17 cellular contexts compared by ENCODE assay signal in genomic region chr16:81137012-81137335, GRCh38. TPM values are rescaled to one million over a fixed set of nuclear protein-coding genes. Genes with fewer than 3 reads are reported as not detected.
DNase-seq lines count a peak whose midpoint lies in the region; ATAC-seq and TF ChIP-seq lines count a peak whose summit lies in the region.
"Had no signal": no experiment of that assay in that cellular context is flagged by ENCODE, and none has a peak within 500 bp of the region (broad histone marks: within the 10 kb centered on the region; RNA-seq: fewer than 3 reads in every experiment).

No MANE protein-coding gene starts in this region.

- peak overlapping the region in 1 of 5 donors; percentile 26 for H3K9ac ChIP-seq in subcutaneous abdominal adipose tissue (ENCODE audit: low read length in 5 of 5)

- ATAC-seq in GM23338 (no peak), HG02852 (IDR thresholded peaks at IDR 0.05; ENCODE audit: unreplicated experiment) (no peak), HG03175 (IDR thresholded peaks at IDR 0.05; ENCODE audit: unreplicated experiment) (no peak), HG02970 (IDR thresholded peaks at IDR 0.05; ENCODE audit: low FRiP score, unreplicated experiment) (no peak)
- ATAC-seq: psoas muscle had no signal

- H3K4me1 Mint-ChIP-seq in GM23338 = peaks cover 15% of the 10 kb centered on the region
- peaks cover 19% of the 10 kb centered on the region for H3K4me1 Mint-ChIP-seq in brain

- H3K27ac Mint-ChIP-seq in GM23338 (no peak overlapping the region; the same call in 1 of the 2 replicates), brain (peak overlapping the region in 4 of 5 experiments; percentile 57 to 91 (median 78))
- H3K27ac Mint-ChIP-seq: CD4-positive, alpha-beta T cell had no signal

- H3K36me3 Mint-ChIP-seq in GM23338 (ENCODE audit: low read depth) (no peaks in the 10 kb centered on the region), brain (no peaks in the 10 kb centered on the region)

- no peaks in the 10 kb centered on the region for H3K36me3 ChIP-seq in GM23338 (ENCODE audit: insufficient read depth)
- H3K36me3 ChIP-seq in subcutaneous abdominal adipose tissue (ENCODE audit: control insufficient read depth in 5 of 5, insufficient read depth in 5 of 5, low read length in 5 of 5) = peaks cover 0 to 10% (median 8%) of the 10 kb centered on the region in 5 donors

- H3K4me3 ChIP-seq in GM23338 (no peak overlapping the region), subcutaneous abdominal adipose tissue (ENCODE audit: low read depth in 1 of 5, low read length in 5 of 5) (peak overlapping the region in 1 of 5 donors; percentile 29)
- H3K4me3 ChIP-seq: psoas muscle had no signal

- H3F3A ChIP-seq in GM23338 (replicated peaks; ENCODE audit: low read depth) = no peaks in the 10 kb centered on the region

- H2AFZ ChIP-seq in GM23338 = peak overlapping the region; percentile 86

- no peaks in the 10 kb centered on the region for H3K79me2 ChIP-seq in GM23338 (replicated peaks; ENCODE audit: insufficient read depth)

- no peaks in the 10 kb centered on the region for H3K9me3 ChIP-seq in subcutaneous abdominal adipose tissue (ENCODE audit: control insufficient read depth in 5 of 5, low read length in 5 of 5)
- H3K9me3 ChIP-seq: psoas muscle had no signal

- H3K4me1 ChIP-seq in GM23338 (ENCODE audit: insufficient read depth) (peaks cover 10% of the 10 kb centered on the region; the same call in 1 of the 2 replicates), subcutaneous abdominal adipose tissue (ENCODE audit: control insufficient read depth in 5 of 5, insufficient read depth in 5 of 5, low read length in 5 of 5) (peaks cover 5 to 38% (median 33%) of the 10 kb centered on the region in 5 donors)
- H3K4me1 ChIP-seq: psoas muscle had no signal

- H3K27me3 Mint-ChIP-seq in GM23338 (ENCODE audit: insufficient read depth, low read depth, poor library complexity) (peaks cover 2% of the 10 kb centered on the region), brain (peaks cover 5% of the 10 kb centered on the region)
- H3K27me3 Mint-ChIP-seq: CD4-positive, alpha-beta T cell had no signal

- no peaks in the 10 kb centered on the region for H4K20me1 ChIP-seq in GM23338 (replicated peaks; ENCODE audit: insufficient read depth)

- no peak for TF ChIP-seq CTCF in GM23338 (conservative IDR thresholded peaks at IDR 0.05; ENCODE audit: low read depth in 2 of 2)
- no peak for TF ChIP-seq CTCF in brain (conservative IDR thresholded peaks at IDR 0.05)

- H3K27ac ChIP-seq in GM23338 (ENCODE audit: low read depth) (no peak overlapping the region), subcutaneous abdominal adipose tissue (ENCODE audit: low read depth, low read length) (peak overlapping the region; percentile 94)
- H3K27ac ChIP-seq: psoas muscle had no signal

- H3K4me3 Mint-ChIP-seq in GM23338 (no peak overlapping the region), brain (peak overlapping the region in 2 of 5 experiments; percentile 39 to 68)
- H3K4me3 Mint-ChIP-seq: CD4-positive, alpha-beta T cell; endodermal cell had no signal

- no peaks in the 10 kb centered on the region for H3K9me3 Mint-ChIP-seq in GM23338
- H3K9me3 Mint-ChIP-seq in brain = no peaks in the 10 kb centered on the region
- H3K9me3 Mint-ChIP-seq: CD4-positive, alpha-beta T cell; endodermal cell had no signal

- no peaks in the 10 kb centered on the region for H3K9me2 ChIP-seq in GM23338 (ENCODE audit: insufficient read depth)

- DNase-seq in GM23338 (ENCODE audit: low spot score) (no peak), iris pigment epithelial cell (ENCODE audit: low read depth) (peak; percentile 26), T-helper 9 cell (no peak)
- DNase-seq: activated CD8-positive, alpha-beta memory T cell treated with anti-CD3 and anti-CD28 coated beads for 24 hours; CD4-positive, alpha-beta T cell; endodermal cell; Kasumi-1; mesendoderm; NCI-H2171 treated with DMSO at 0.1 percent for 48 hours; psoas muscle; stimulated activated CD4-positive, alpha-beta T cell treated with anti-CD3 and anti-CD28 coated beads, Interleukin-4, amount 100 ng/mL, for 1 hour; stimulated activated naive CD4-positive, alpha-beta T cell had no signal

- H3K27me3 ChIP-seq in GM23338 (ENCODE audit: insufficient read depth) (no peaks in the 10 kb centered on the region), subcutaneous abdominal adipose tissue (ENCODE audit: control insufficient read depth in 5 of 5, insufficient read depth in 4 of 5, low read length in 5 of 5) (no peaks in the 10 kb centered on the region)

- H3K4me2 ChIP-seq in GM23338 = 0 out of 2 replicates have a peak overlapping the region, but pooled peaks have one; percentile 12

TF ChIP-seq in GM23338, 12 proteins besides CTCF, POLR2A, EP300 and RAD21:
- TF ChIP-seq CREB1 (CRISPR knock-in tag; IDR thresholded peaks at IDR 0.05; ENCODE audit: low read depth) (no peak), STAT1 (IDR thresholded peaks at IDR 0.05; ENCODE audit: unreplicated experiment) (no peak), JUNB (IDR thresholded peaks at IDR 0.05; ENCODE audit: unreplicated experiment) (no peak)
TF ChIP-seq in GM23338: peak in this region for 0.

RNA-seq across cellular contexts. Expression of gene GCSH, which starts 40.8 kb away (rescaled TPM):
- total RNA-seq in GM23338 (2014; rRNA removed; shearing (Covaris generic)) = 103 and 118 TPM in 2 replicates
- polyA plus RNA-seq in GM23338 (2016; fragmentation: Nextera tagmentation; extraction: Ambion mirVana) (389 and 397 TPM in 2 replicates), brain (ENCODE audit: insufficient read depth, low read depth, low replicate concordance) (34.3 TPM)

RNA-seq across cellular contexts. Expression of gene C16orf46, which starts 59.9 kb away (rescaled TPM):
- total RNA-seq in GM23338 (2014; rRNA removed; shearing (Covaris generic)) = 0.59 and 0.78 TPM in 2 replicates
- polyA plus RNA-seq in GM23338 (2016; fragmentation: Nextera tagmentation; extraction: Ambion mirVana) = 1.3 and 1.4 TPM in 2 replicates
- 3.2 TPM for polyA plus RNA-seq in brain (ENCODE audit: insufficient read depth, low read depth, low replicate concordance)

Comparison
In these comparisons a context has a peak if more than half of its experiments do, and no peak if none do; other contexts are left out.
1. RNA of gene GCSH, which starts 40.8 kb away (polyA plus RNA-seq): 389 to 397 TPM in GM23338; 34.3 TPM in brain (single experiment); every median in the first group is over 10 times any median in the second.